1 cellular context compared by ENCODE assay signal in genomic region chr5:132444061-132444460, GRCh38.
TF ChIP-seq lines count a peak whose summit lies in the region.

No MANE protein-coding gene starts in this region.

TF ChIP-seq in H1, 55 proteins besides CTCF, POLR2A, EP300 and RAD21:
- TF ChIP-seq MAX (IDR thresholded peaks at IDR 0.05): no peak
- TF ChIP-seq MAFK (IDR thresholded peaks at IDR 0.05; ENCODE audit: low read depth, low read length): no peak
- no peak for TF ChIP-seq POU5F1 (IDR thresholded peaks at IDR 0.05; ENCODE audit: low read depth, low read length)
- TF ChIP-seq CREB1 (IDR thresholded peaks at IDR 0.05): no peak
- no peak for TF ChIP-seq TEAD4 (IDR thresholded peaks at IDR 0.05; ENCODE audit: low read depth, low read length)
- TF ChIP-seq CEBPB (IDR thresholded peaks at IDR 0.05; ENCODE audit: low read depth, low read length): no peak
- no peak for TF ChIP-seq HDAC6 (IDR thresholded peaks at IDR 0.05; ENCODE audit: low read depth, low read length)
- no peak for TF ChIP-seq POLR2AphosphoS5 (IDR thresholded peaks at IDR 0.05; ENCODE audit: low read depth, low read length)
- TF ChIP-seq SUZ12 (IDR thresholded peaks at IDR 0.05; ENCODE audit: low read length): no peak
